Comparison of ENCODE assay signal across 1 cellular context in genomic region chr1:161721738-161722343, GRCh38.
TF ChIP-seq lines count a peak whose summit lies in the region.

No MANE protein-coding gene starts in this region.

TF ChIP-seq in K562, 482 proteins besides CTCF, POLR2A, EP300 and RAD21 (continued from another document and continues in another):
- TF ChIP-seq ZNF592 (IDR thresholded peaks at IDR 0.05) (peak; percentile 87), GTF2F1 (IDR thresholded peaks at IDR 0.05; ENCODE audit: low read depth, low read length) (no peak), EGR1 (conservative IDR thresholded peaks at IDR 0.05) (peak; percentile 88), LARP7 (IDR thresholded peaks at IDR 0.05) (peak; percentile 68; the same call in 1 of the 2 replicates), TCF3 (CRISPR knock-in tag; IDR thresholded peaks at IDR 0.05) (peak; percentile 57), FOS (IDR thresholded peaks at IDR 0.05; ENCODE audit: extremely low read depth, insufficient read length) (peak; percentile 71), TAF1 (IDR thresholded peaks at IDR 0.05; ENCODE audit: control insufficient read depth, extremely low read depth, insufficient read depth, low read length, severe bottlenecking) (peak; percentile 11), CREB1 (IDR thresholded peaks at IDR 0.05) (0 out of 2 replicates have a peak, but pooled peaks have one; percentile 27), CREB1 (CRISPR knock-in tag; IDR thresholded peaks at IDR 0.05) (no peak), MEF2D (tag; conservative IDR thresholded peaks at IDR 0.05; ENCODE audit: low read depth) (peak; percentile 59; the same call in 1 of the 2 replicates), ETV1 (tag; conservative IDR thresholded peaks at IDR 0.05; ENCODE audit: low read depth) (peak; percentile 12; the same call in 1 of the 2 replicates), MAZ (CRISPR knock-in tag; conservative IDR thresholded peaks at IDR 0.05 in 1 of 2, IDR thresholded peaks at IDR 0.05 in 1 of 2) (peak; percentile 46 to 62; a peak in 2 of 4 replicates), ATF3 (IDR thresholded peaks at IDR 0.05) (peak; percentile 97), ATF3 (CRISPR knock-in tag; conservative IDR thresholded peaks at IDR 0.05) (peak; percentile 79), FOXK2 (conservative IDR thresholded peaks at IDR 0.05 in 1 of 2, IDR thresholded peaks at IDR 0.05 in 1 of 2; ENCODE audit: low read depth in 2 of 2) (peak in 1 of 2 experiments; percentile 36; a peak in 1 of 4 replicates), ZBTB40 (IDR thresholded peaks at IDR 0.05) (no peak), ZBTB40 (CRISPR knock-in tag; IDR thresholded peaks at IDR 0.05) (no peak), ZNF707 (CRISPR knock-in tag; conservative IDR thresholded peaks at IDR 0.05) (no peak), ZNF212 (CRISPR knock-in tag; IDR thresholded peaks at IDR 0.05) (no peak), HMG20B (CRISPR knock-in tag; IDR thresholded peaks at IDR 0.05) (no peak), SOX6 (IDR thresholded peaks at IDR 0.05) (peak; percentile 28), ATF7 (IDR thresholded peaks at IDR 0.05) (peak; percentile 70; the same call in 1 of the 2 replicates), ZNF644 (tag; IDR thresholded peaks at IDR 0.05; ENCODE audit: low read depth) (0 out of 2 replicates have a peak, but pooled peaks have one; percentile 24), BACH1 (tag; IDR thresholded peaks at IDR 0.05) (peak; percentile 43; the same call in 1 of the 2 replicates), BHLHE40 (IDR thresholded peaks at IDR 0.05; ENCODE audit: low read length) (peak; percentile 75), NFE2 (IDR thresholded peaks at IDR 0.05; ENCODE audit: low read depth) (peak; percentile 95), SMARCA4 (IDR thresholded peaks at IDR 0.05) (peak; percentile 96), RBFOX2 (IDR thresholded peaks at IDR 0.05; ENCODE audit: low read depth, low read length) (peak; percentile 41; the same call in 1 of the 2 replicates), RAD51 (IDR thresholded peaks at IDR 0.05; ENCODE audit: borderline replicate concordance, low read depth) (0 out of 2 replicates have a peak, but pooled peaks have one; percentile 5), FOSL1 (tag; conservative IDR thresholded peaks at IDR 0.05) (peak; percentile 98), EP400 (IDR thresholded peaks at IDR 0.05) (peak; percentile 65; the same call in 1 of the 2 replicates), MAFK (IDR thresholded peaks at IDR 0.05; ENCODE audit: low read length) (peak; percentile 79), MBD2 (IDR thresholded peaks at IDR 0.05; ENCODE audit: borderline replicate concordance, low read depth) (0 out of 2 replicates have a peak, but pooled peaks have one; percentile 38), AFF1 (IDR thresholded peaks at IDR 0.05; ENCODE audit: low read depth in 1 of 2, partially characterized antibody in 2 of 2) (peak in 1 of 2 experiments; percentile 23), MECOM (CRISPR knock-in tag; IDR thresholded peaks at IDR 0.05) (peak; percentile 67; the same call in 1 of the 2 replicates), MTA1 (IDR thresholded peaks at IDR 0.05; ENCODE audit: borderline replicate concordance) (peak; percentile 72; the same call in 1 of the 2 replicates)
